28 cellular contexts compared by ENCODE assay signal in genomic region chr6:42659806-42660205, GRCh38.
"Had no signal": no experiment of that assay in that cellular context is flagged by ENCODE, and none has a peak within 500 bp of the region (broad histone marks: within the 10 kb centered on the region; RNA-seq: fewer than 3 reads in every experiment).

No MANE protein-coding gene starts in this region.

- H3K4me3 ChIP-seq: adrenal gland, body of pancreas, SK-N-MC had no signal

- FAIRE-seq: TTC549 had no signal

- DNase-seq: activated B cell treated with CpG ODN at 0.5 μM for 24 hours; activated CD4-positive, alpha-beta T cell treated with anti-CD3 and anti-CD28 coated beads for 1 hour; activated CD4-positive, alpha-beta T cell treated with anti-CD3 and anti-CD28 coated beads, Interleukin-2, amount 10 ng/mL, durations not matched to agents 24 days and 14 days; activated CD4-positive, alpha-beta T cell treated with anti-CD3 and anti-CD28 coated beads, Interleukin-2, amount 50 U/mL, for 48 hours; activated CD8-positive, alpha-beta memory T cell treated with anti-CD3 and anti-CD28 coated beads, Interleukin-2, amount 10 ng/mL, durations not matched to agents 7 days and 5 days; activated effector memory CD4-positive, alpha-beta T cell treated with anti-CD3 and anti-CD28 coated beads, Interleukin-2, amount 50 U/mL, for 16 hours; activated naive CD4-positive, alpha-beta T cell treated with anti-CD3 and anti-CD28 coated beads, Interleukin-2, amount 10 ng/mL, durations not matched to agents 7 days and 5 days; activated naive CD8-positive, alpha-beta T cell treated with anti-CD3 and anti-CD28 coated beads, Interleukin-2, amount 10 ng/mL, durations not matched to agents 7 days and 5 days; adrenal gland; aorta; body of pancreas; MM.1S; NCI-H1105; NCI-H1436 treated with DMSO at 0.1 percent for 48 hours; NCI-H187; NCI-H2081; NCI-H510A treated with DMSO at 0.1 percent for 48 hours; NCI-H69; NK-92 treated with Interleukin-12 subunit alpha and Interleukin-12 subunit beta, amount 100 ng/mL, for 24 hours; OCI-M1; RPMI8226; T-cell; T-helper 2 cell; T1000 had no signal

- H3K27me3 Mint-ChIP-seq: activated B cell treated with CpG ODN at 0.5 μM for 24 hours; activated CD4-positive, alpha-beta T cell treated with anti-CD3 and anti-CD28 coated beads, Interleukin-2, amount 10 ng/mL, durations not matched to agents 24 days and 14 days; activated CD8-positive, alpha-beta memory T cell treated with anti-CD3 and anti-CD28 coated beads, Interleukin-2, amount 10 ng/mL, durations not matched to agents 7 days and 5 days; activated naive CD4-positive, alpha-beta T cell treated with anti-CD3 and anti-CD28 coated beads, Interleukin-2, amount 10 ng/mL, durations not matched to agents 7 days and 5 days; activated naive CD8-positive, alpha-beta T cell treated with anti-CD3 and anti-CD28 coated beads, Interleukin-2, amount 10 ng/mL, durations not matched to agents 7 days and 5 days; T-cell had no signal

- H3K4me3 Mint-ChIP-seq: activated B cell treated with CpG ODN at 0.5 μM for 24 hours; activated CD4-positive, alpha-beta T cell treated with anti-CD3 and anti-CD28 coated beads, Interleukin-2, amount 10 ng/mL, durations not matched to agents 24 days and 14 days; activated CD8-positive, alpha-beta memory T cell treated with anti-CD3 and anti-CD28 coated beads, Interleukin-2, amount 10 ng/mL, durations not matched to agents 7 days and 5 days; activated naive CD4-positive, alpha-beta T cell treated with anti-CD3 and anti-CD28 coated beads, Interleukin-2, amount 10 ng/mL, durations not matched to agents 7 days and 5 days; activated naive CD8-positive, alpha-beta T cell treated with anti-CD3 and anti-CD28 coated beads, Interleukin-2, amount 10 ng/mL, durations not matched to agents 7 days and 5 days; T-cell had no signal

- H3K27ac ChIP-seq: adrenal gland, body of pancreas, SK-N-MC had no signal

- H3K27me3 ChIP-seq: adrenal gland, body of pancreas had no signal

- H3K9me3 ChIP-seq: adrenal gland, body of pancreas had no signal

- H3K27ac Mint-ChIP-seq: activated B cell treated with CpG ODN at 0.5 μM for 24 hours; activated CD4-positive, alpha-beta T cell treated with anti-CD3 and anti-CD28 coated beads, Interleukin-2, amount 10 ng/mL, durations not matched to agents 24 days and 14 days; activated naive CD4-positive, alpha-beta T cell treated with anti-CD3 and anti-CD28 coated beads, Interleukin-2, amount 10 ng/mL, durations not matched to agents 7 days and 5 days; activated naive CD8-positive, alpha-beta T cell treated with anti-CD3 and anti-CD28 coated beads, Interleukin-2, amount 10 ng/mL, durations not matched to agents 7 days and 5 days had no signal

- ATAC-seq: activated CD8-positive, alpha-beta memory T cell treated with anti-CD3 and anti-CD28 coated beads, Interleukin-2, amount 10 ng/mL, durations not matched to agents 7 days and 5 days; body of pancreas; Panc1; Right ventricle myocardium inferior; T-cell had no signal

- H3K4me1 Mint-ChIP-seq: activated B cell treated with CpG ODN at 0.5 μM for 24 hours; activated CD4-positive, alpha-beta T cell treated with anti-CD3 and anti-CD28 coated beads, Interleukin-2, amount 10 ng/mL, durations not matched to agents 24 days and 14 days; activated naive CD4-positive, alpha-beta T cell treated with anti-CD3 and anti-CD28 coated beads, Interleukin-2, amount 10 ng/mL, durations not matched to agents 7 days and 5 days had no signal

- H3K9me3 Mint-ChIP-seq: activated B cell treated with CpG ODN at 0.5 μM for 24 hours; activated CD4-positive, alpha-beta T cell treated with anti-CD3 and anti-CD28 coated beads, Interleukin-2, amount 10 ng/mL, durations not matched to agents 24 days and 14 days; activated naive CD4-positive, alpha-beta T cell treated with anti-CD3 and anti-CD28 coated beads, Interleukin-2, amount 10 ng/mL, durations not matched to agents 7 days and 5 days; activated naive CD8-positive, alpha-beta T cell treated with anti-CD3 and anti-CD28 coated beads, Interleukin-2, amount 10 ng/mL, durations not matched to agents 7 days and 5 days; T-cell had no signal
